In genomic region chr12:50925920-50926319, GRCh38 we compare ENCODE assay signal across 10 cellular contexts. TPM values are rescaled to one million over a fixed set of nuclear protein-coding genes. Genes with fewer than 3 reads are reported as not detected.
DNase-seq lines count a peak whose midpoint lies in the region; ATAC-seq lines count a peak whose summit lies in the region.
"Had no signal": no experiment of that assay in that cellular context is flagged by ENCODE, and none has a peak within 500 bp of the region (broad histone marks: within the 10 kb centered on the region; RNA-seq: fewer than 3 reads in every experiment).

No MANE protein-coding gene starts in this region.

- H3K36me3 Mint-ChIP-seq in activated naive CD8-positive, alpha-beta T cell treated with anti-CD3 and anti-CD28 coated beads, Interleukin-2, amount 10 ng/mL, durations not matched to agents 7 days and 5 days, result peaks cover 6% of the 10 kb centered on the region
- no peaks in the 10 kb centered on the region for H3K36me3 Mint-ChIP-seq in stimulated activated effector memory CD8-positive, alpha-beta T cell treated with anti-CD3 and anti-CD28 coated beads, Interleukin-12 subunit alpha, Interleukin-12 subunit beta, amount 100 ng/mL, for 72 hours

- H3K4me3 Mint-ChIP-seq in activated naive CD8-positive, alpha-beta T cell treated with anti-CD3 and anti-CD28 coated beads, Interleukin-2, amount 10 ng/mL, durations not matched to agents 7 days and 5 days, result peak overlapping the region; percentile 29
- peak overlapping the region; percentile 75 for H3K4me3 Mint-ChIP-seq in stimulated activated effector memory CD8-positive, alpha-beta T cell treated with anti-CD3 and anti-CD28 coated beads, Interleukin-12 subunit alpha, Interleukin-12 subunit beta, amount 100 ng/mL, for 72 hours

- no peaks in the 10 kb centered on the region for H3K27me3 Mint-ChIP-seq in activated naive CD8-positive, alpha-beta T cell treated with anti-CD3 and anti-CD28 coated beads, Interleukin-2, amount 10 ng/mL, durations not matched to agents 7 days and 5 days
- H3K27me3 Mint-ChIP-seq: progenitor cell of endocrine pancreas had no signal

- H3K27ac Mint-ChIP-seq in activated naive CD8-positive, alpha-beta T cell treated with anti-CD3 and anti-CD28 coated beads, Interleukin-2, amount 10 ng/mL, durations not matched to agents 7 days and 5 days, result no peak overlapping the region
- H3K27ac Mint-ChIP-seq in stimulated activated effector memory CD8-positive, alpha-beta T cell treated with anti-CD3 and anti-CD28 coated beads, Interleukin-12 subunit alpha, Interleukin-12 subunit beta, amount 100 ng/mL, for 72 hours, result no peak overlapping the region

- H3K9me3 Mint-ChIP-seq in activated naive CD8-positive, alpha-beta T cell treated with anti-CD3 and anti-CD28 coated beads, Interleukin-2, amount 10 ng/mL, durations not matched to agents 7 days and 5 days, result no peaks in the 10 kb centered on the region
- H3K9me3 Mint-ChIP-seq in stimulated activated effector memory CD8-positive, alpha-beta T cell treated with anti-CD3 and anti-CD28 coated beads, Interleukin-12 subunit alpha, Interleukin-12 subunit beta, amount 100 ng/mL, for 72 hours, result no peaks in the 10 kb centered on the region

- H3K4me1 Mint-ChIP-seq in activated naive CD8-positive, alpha-beta T cell treated with anti-CD3 and anti-CD28 coated beads, Interleukin-2, amount 10 ng/mL, durations not matched to agents 7 days and 5 days, result peaks cover 36% of the 10 kb centered on the region
- H3K4me1 Mint-ChIP-seq in stimulated activated effector memory CD8-positive, alpha-beta T cell treated with anti-CD3 and anti-CD28 coated beads, Interleukin-12 subunit alpha, Interleukin-12 subunit beta, amount 100 ng/mL, for 72 hours, result peaks cover 28% of the 10 kb centered on the region

- H3K27me3 ChIP-seq in H7 (ENCODE audit: control insufficient read depth, insufficient read depth, low read length) (no peaks in the 10 kb centered on the region), iPS-20b (ENCODE audit: insufficient read depth, low read length) (no peaks in the 10 kb centered on the region)

- no peak overlapping the region for H3K27ac ChIP-seq in iPS-20b (ENCODE audit: low read length)
- H3K27ac ChIP-seq: GM23248 had no signal

- H3K4me3 ChIP-seq in H7 (ENCODE audit: insufficient read depth, low read depth, low read length) (peak overlapping the region; percentile 57), iPS-20b (ENCODE audit: low read length) (peak overlapping the region; percentile 72)

- H3K36me3 ChIP-seq in H7 (replicated peaks; ENCODE audit: control insufficient read depth, insufficient read depth, low read length), result no peaks in the 10 kb centered on the region
- no peaks in the 10 kb centered on the region for H3K36me3 ChIP-seq in iPS-20b (ENCODE audit: insufficient read depth, low read depth, low read length)

- no peak for ATAC-seq in activated naive CD8-positive, alpha-beta T cell treated with anti-CD3 and anti-CD28 coated beads, Interleukin-2, amount 10 ng/mL, durations not matched to agents 7 days and 5 days (ENCODE audit: low read depth)
- no peak for ATAC-seq in stimulated activated effector memory CD8-positive, alpha-beta T cell treated with anti-CD3 and anti-CD28 coated beads, Interleukin-12 subunit alpha, Interleukin-12 subunit beta, amount 100 ng/mL, for 72 hours
- ATAC-seq in HG02840 (IDR thresholded peaks at IDR 0.05; ENCODE audit: low FRiP score, unreplicated experiment), result no peak
- no peak for ATAC-seq in GM21447 (IDR thresholded peaks at IDR 0.05; ENCODE audit: unreplicated experiment)
- no peak for ATAC-seq in GM18868 (IDR thresholded peaks at IDR 0.05; ENCODE audit: unreplicated experiment)

- no peak overlapping the region for H3K9ac ChIP-seq in iPS-20b (ENCODE audit: low read depth, low read length)
- H3K9ac ChIP-seq: GM23248 had no signal

- peaks cover 23% of the 10 kb centered on the region; the same call in 1 of the 2 replicates for H3K4me1 ChIP-seq in iPS-20b (ENCODE audit: insufficient read depth, low read length)

- no peak for DNase-seq in H7
- DNase-seq in activated naive CD8-positive, alpha-beta T cell treated with anti-CD3 and anti-CD28 coated beads, Interleukin-2, amount 10 ng/mL, durations not matched to agents 7 days and 5 days, result no peak
- DNase-seq in stimulated activated effector memory CD8-positive, alpha-beta T cell treated with anti-CD3 and anti-CD28 coated beads, Interleukin-12 subunit alpha, Interleukin-12 subunit beta, amount 100 ng/mL, for 72 hours (ENCODE audit: low spot score in 2 of 2), result no peak
- no peak for DNase-seq in stimulated activated CD8-positive, alpha-beta memory T cell treated with anti-CD3 and anti-CD28 coated beads, Interleukin-4, amount 100 ng/mL, for 48 hours
- DNase-seq: GM23248 had no signal

- POLR2A ChIA-PET in activated naive CD8-positive, alpha-beta T cell treated with anti-CD3 and anti-CD28 coated beads, Interleukin-2, amount 10 ng/mL, durations not matched to agents 7 days and 5 days (lab: Charles Lee), result interaction anchor here (0.7 kb wide), 1 partner anchor 421 kb away, joined by 4 read pairs; the partner anchor contains the start of gene DIP2B

- no peaks in the 10 kb centered on the region for H3K9me3 ChIP-seq in iPS-20b (ENCODE audit: insufficient read depth, low read depth, low read length)

RNA-seq across cellular contexts. Expression of gene HIGD1C, which starts 26.4 kb away (rescaled TPM):
- total RNA-seq in H7 (2014; rRNA removed; shearing (Covaris generic)), result not detected in 2 replicates
- not detected for total RNA-seq in activated naive CD8-positive, alpha-beta T cell treated with anti-CD3 and anti-CD28 coated beads, Interleukin-2, amount 10 ng/mL, durations not matched to agents 7 days and 5 days
- total RNA-seq: GM23248, progenitor cell of endocrine pancreas had no signal
